Comparison of ENCODE assay signal across 22 cellular contexts in the genomic region with DNA sequence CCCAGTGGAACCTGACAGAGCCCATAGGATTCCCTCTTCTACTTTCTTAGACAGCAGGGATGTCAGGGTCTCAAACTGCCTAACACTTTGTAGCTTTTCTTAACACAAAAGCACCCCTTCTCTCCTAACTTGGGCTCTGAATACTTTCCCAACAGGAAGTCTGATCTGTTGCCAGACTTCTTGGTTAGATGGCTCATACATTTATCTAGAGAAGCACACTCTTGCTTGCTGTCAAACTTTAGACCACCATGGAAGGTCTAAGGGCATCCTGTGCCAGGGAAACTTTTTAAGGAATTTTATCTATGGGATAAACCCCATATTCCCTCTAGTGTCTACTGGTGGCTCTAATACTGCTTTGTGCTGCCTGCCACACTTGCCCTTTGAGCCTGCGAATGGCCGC. TPM values are rescaled to one million over a fixed set of nuclear protein-coding genes. Genes with fewer than 3 reads are reported as not detected.
DNase-seq lines count a peak whose midpoint lies in the region; ATAC-seq, FAIRE-seq and TF ChIP-seq lines count a peak whose summit lies in the region.
"Had no signal": no experiment of that assay in that cellular context is flagged by ENCODE, and none has a peak within 500 bp of the region (broad histone marks: within the 10 kb centered on the region; RNA-seq: fewer than 3 reads in every experiment).

No MANE protein-coding gene starts in this region.

- H3K4me3 Mint-ChIP-seq in activated CD8-positive, alpha-beta T cell treated with anti-CD3 and anti-CD28 coated beads, Interleukin-2, amount 10 ng/mL, durations not matched to agents 7 days and 5 days = no peak overlapping the region
- no peak overlapping the region for H3K4me3 Mint-ChIP-seq in activated CD8-positive, alpha-beta T cell treated with anti-CD3 and anti-CD28 coated beads for 36 hours
- H3K4me3 Mint-ChIP-seq in MCF 10A (ENCODE audit: unreplicated experiment) = no peak overlapping the region
- H3K4me3 Mint-ChIP-seq: GM23338 had no signal

- no peak for TF ChIP-seq POLR2A in IMR-90 (IDR thresholded peaks at IDR 0.05; ENCODE audit: low read depth, low read length)
- no peak for TF ChIP-seq POLR2A in ovary (IDR thresholded peaks at IDR 0.05)

- H3K4me2 ChIP-seq in IMR-90 (ENCODE audit: low read depth, low read length) = no peak overlapping the region
- H3K4me2 ChIP-seq: GM23338 had no signal

- no peak overlapping the region for H2BK15ac ChIP-seq in IMR-90 (ENCODE audit: low read depth, low read length)

- H4K8ac ChIP-seq in IMR-90 (ENCODE audit: low read depth in 2 of 2, low read length in 2 of 2) = no peak overlapping the region

- no CpG with 5 or more reads among the region's 2 CpGs for WGBS in IMR-90 (ENCODE audit: extremely low coverage in 2 of 2, insufficient read length in 1 of 2), 2 experiments
- WGBS in small intestine, 3 donors = 65 to 83% (median 77%) methylated on average over 2 of the region's 2 CpGs
- 92 to 98% (median 98%) methylated on average over 2 of the region's 2 CpGs for WGBS in ovary, 3 donors

- H3K18ac ChIP-seq in IMR-90 (ENCODE audit: low read depth, low read length) = no peak overlapping the region

- DNase-seq in activated CD8-positive, alpha-beta T cell treated with anti-CD3 and anti-CD28 coated beads, Interleukin-2, amount 10 ng/mL, durations not matched to agents 7 days and 5 days = no peak
- no peak for DNase-seq in activated CD8-positive, alpha-beta T cell treated with anti-CD3 and anti-CD28 coated beads for 36 hours
- DNase-seq in IMR-90 (no peak), fibroblast of pulmonary artery (ENCODE audit: low read depth) (peak; percentile 39), small intestine (peak; percentile 38), NCI-H524 treated with DMSO at 0.1 percent for 48 hours (lab: John Stamatoyannopoulos, UW) (no peak), MCF 10A (ENCODE audit: unreplicated experiment) (no peak), ovary (no peak)
- DNase-seq: COR-L47, HCEC 1CT, KBM-7, NCI-H1105 treated with DMSO at 0.1 percent for 48 hours, NCI-H1694, NCI-H2081 treated with DMSO at 0.1 percent for 48 hours, NCI-H510A treated with DMSO at 0.1 percent for 48 hours, NCI-H82, OCI-M1, Right ventricle myocardium superior had no signal

- H3K9me1 ChIP-seq in IMR-90 (ENCODE audit: insufficient read depth, low read length) = no peaks in the 10 kb centered on the region

- H3K14ac ChIP-seq in IMR-90 (replicated peaks; ENCODE audit: low read depth, low read length) = no peak overlapping the region

- no peaks in the 10 kb centered on the region for H3K9me3 Mint-ChIP-seq in activated CD8-positive, alpha-beta T cell treated with anti-CD3 and anti-CD28 coated beads, Interleukin-2, amount 10 ng/mL, durations not matched to agents 7 days and 5 days (ENCODE audit: insufficient read depth)
- H3K9me3 Mint-ChIP-seq in activated CD8-positive, alpha-beta T cell treated with anti-CD3 and anti-CD28 coated beads for 36 hours = no peaks in the 10 kb centered on the region
- no peaks in the 10 kb centered on the region for H3K9me3 Mint-ChIP-seq in MCF 10A (ENCODE audit: unreplicated experiment)
- H3K9me3 Mint-ChIP-seq: GM23338 had no signal

- POLR2A ChIA-PET in activated CD8-positive, alpha-beta T cell treated with anti-CD3 and anti-CD28 coated beads, Interleukin-2, amount 10 ng/mL, durations not matched to agents 7 days and 5 days (lab: Charles Lee) = no interaction called here
- POLR2A ChIA-PET in activated CD8-positive, alpha-beta T cell treated with anti-CD3 and anti-CD28 coated beads for 36 hours (lab: Charles Lee) = no interaction called here
- POLR2A ChIA-PET in IMR-90 (lab: Charles Lee; ENCODE audit: unreplicated experiment) = no interaction called here
- POLR2A ChIA-PET in MCF 10A (lab: Yijun Ruan, JAX) = interaction anchor here (0.6 to 4.1 kb wide), 4 partner anchors 15 to 26 kb away, joined by 3 to 38 read pairs (median 4); a partner anchor contains a TSS

- no peak overlapping the region for H3K23ac ChIP-seq in IMR-90 (ENCODE audit: low read depth, low read length)

- H3K4me1 ChIP-seq in IMR-90 (ENCODE audit: control insufficient read depth, insufficient read depth, low read length) (no peaks in the 10 kb centered on the region), small intestine (ENCODE audit: control insufficient read depth in 2 of 2, insufficient read depth in 1 of 2, low read depth in 1 of 2, low read length in 1 of 2) (peaks cover 0 to 2% of the 10 kb centered on the region in 2 donors), ovary (ENCODE audit: insufficient read depth) (no peaks in the 10 kb centered on the region)

- peaks cover 19% of the 10 kb centered on the region for H3K36me3 Mint-ChIP-seq in activated CD8-positive, alpha-beta T cell treated with anti-CD3 and anti-CD28 coated beads, Interleukin-2, amount 10 ng/mL, durations not matched to agents 7 days and 5 days (ENCODE audit: low read depth)
- peaks cover 11% of the 10 kb centered on the region for H3K36me3 Mint-ChIP-seq in activated CD8-positive, alpha-beta T cell treated with anti-CD3 and anti-CD28 coated beads for 36 hours (ENCODE audit: low read depth)
- peaks cover 23% of the 10 kb centered on the region for H3K36me3 Mint-ChIP-seq in MCF 10A (ENCODE audit: insufficient read depth, unreplicated experiment)

- H3K27ac Mint-ChIP-seq in activated CD8-positive, alpha-beta T cell treated with anti-CD3 and anti-CD28 coated beads, Interleukin-2, amount 10 ng/mL, durations not matched to agents 7 days and 5 days = peak overlapping the region; percentile 44
- H3K27ac Mint-ChIP-seq in activated CD8-positive, alpha-beta T cell treated with anti-CD3 and anti-CD28 coated beads for 36 hours = no peak overlapping the region
- no peak overlapping the region for H3K27ac Mint-ChIP-seq in MCF 10A (ENCODE audit: low read depth, unreplicated experiment)

- no peak overlapping the region for H3K56ac ChIP-seq in IMR-90 (ENCODE audit: extremely low read depth, insufficient read depth, low read length)

- H3K4me3 ChIP-seq in IMR-90 (ENCODE audit: insufficient read depth, low read depth, low read length) = no peak overlapping the region
- H3K4me3 ChIP-seq in fibroblast of pulmonary artery (replicated peaks; ENCODE audit: low read depth, low read length) = no peak overlapping the region
- no peak overlapping the region for H3K4me3 ChIP-seq in small intestine (ENCODE audit: low read depth in 1 of 2, low read length in 2 of 2)
- H3K4me3 ChIP-seq in ovary = no peak overlapping the region
- H3K4me3 ChIP-seq: GM23338, SK-N-MC had no signal

- no peaks in the 10 kb centered on the region for H3K27me3 ChIP-seq in IMR-90 (ENCODE audit: control insufficient read depth, insufficient read depth, low read length)
- no peaks in the 10 kb centered on the region for H3K27me3 ChIP-seq in small intestine (ENCODE audit: control insufficient read depth in 2 of 2, insufficient read depth in 2 of 2, low read length in 2 of 2)
- no peaks in the 10 kb centered on the region for H3K27me3 ChIP-seq in ovary

- H3K27me3 Mint-ChIP-seq in activated CD8-positive, alpha-beta T cell treated with anti-CD3 and anti-CD28 coated beads, Interleukin-2, amount 10 ng/mL, durations not matched to agents 7 days and 5 days (ENCODE audit: low read depth) = no peaks in the 10 kb centered on the region
- H3K27me3 Mint-ChIP-seq in activated CD8-positive, alpha-beta T cell treated with anti-CD3 and anti-CD28 coated beads for 36 hours = no peaks in the 10 kb centered on the region
- H3K27me3 Mint-ChIP-seq in MCF 10A (ENCODE audit: insufficient read depth, unreplicated experiment) = no peaks in the 10 kb centered on the region

- H3K9ac ChIP-seq in IMR-90 (ENCODE audit: low read depth, low read length) = no peak overlapping the region

- TF ChIP-seq EP300 in ovary (IDR thresholded peaks at IDR 0.05) = no peak

- BruUV-seq in IMR-90 (replicated peaks; lab: Mats Ljungman, UMichigan) = TSS peak; percentile 13
- BruUV-seq in MCF 10A (replicated peaks; lab: Mats Ljungman, UMichigan) = no TSS peak

- H3K79me1 ChIP-seq in IMR-90 (ENCODE audit: low read depth in 1 of 2, low read length in 2 of 2) = peaks cover 18 to 31% of the 10 kb centered on the region in 2 experiments; a peak in 3 of 4 replicates

- ATAC-seq in activated CD8-positive, alpha-beta T cell treated with anti-CD3 and anti-CD28 coated beads, Interleukin-2, amount 10 ng/mL, durations not matched to agents 7 days and 5 days = no peak
- no peak for ATAC-seq in activated CD8-positive, alpha-beta T cell treated with anti-CD3 and anti-CD28 coated beads for 36 hours
- ATAC-seq in IMR-90 (ENCODE audit: low read depth) = no peak
- ATAC-seq: GM23338 had no signal

- TF ChIP-seq RAD21 in IMR-90 (IDR thresholded peaks at IDR 0.05; ENCODE audit: low read length) = no peak

- in situ Hi-C loops in IMR-90 (cut with MboI; ENCODE audit: low sequenced_read_pairs) = no loop called here

- CTCF ChIA-PET in activated CD8-positive, alpha-beta T cell treated with anti-CD3 and anti-CD28 coated beads, Interleukin-2, amount 10 ng/mL, durations not matched to agents 7 days and 5 days (lab: Charles Lee) = interaction anchor here (1.8 kb wide), 2 partner anchors 87 kb away, joined by 5 to 8 read pairs; no protein-coding TSS in a partner anchor
- CTCF ChIA-PET in activated CD8-positive, alpha-beta T cell treated with anti-CD3 and anti-CD28 coated beads for 36 hours (lab: Charles Lee) = interaction anchor here (1.5 kb wide), 1 partner anchor 47 kb away, joined by 4 read pairs; no protein-coding TSS in a partner anchor
- CTCF ChIA-PET in IMR-90 (lab: Yijun Ruan, JAX) = no interaction called here
- CTCF ChIA-PET in MCF 10A (lab: Yijun Ruan, JAX) = interaction anchor here (0.5 to 2.3 kb wide), 3 partner anchors 10 to 79 kb away, joined by 3 to 10 read pairs (median 5); no protein-coding TSS in a partner anchor

- H3K27ac ChIP-seq in IMR-90 (ENCODE audit: insufficient read depth, low read length) (no peak overlapping the region), small intestine (ENCODE audit: low read depth in 1 of 2, low read length in 1 of 2) (no peak overlapping the region), ovary (no peak overlapping the region)
- H3K27ac ChIP-seq: 22Rv1, SK-N-MC had no signal

- dilution Hi-C loops in IMR-90 (cut with HindIII; ENCODE audit: low sequenced_read_pairs, unreplicated experiment) = no loop called here

- no peak overlapping the region for H2BK5ac ChIP-seq in IMR-90 (ENCODE audit: low read depth, low read length, poor library complexity, severe bottlenecking)

- FAIRE-seq in small intestine (lab: Jason Lieb, UNC) = no peak
- FAIRE-seq: G401.6 had no signal

- H4K91ac ChIP-seq in IMR-90 (ENCODE audit: insufficient read depth, low read depth, low read length) = no peak overlapping the region

- H2AK9ac ChIP-seq in IMR-90 (replicated peaks; ENCODE audit: low read depth, low read length, poor library complexity) = no peak overlapping the region

- H2AFZ ChIP-seq in IMR-90 (replicated peaks; ENCODE audit: low read length, poor library complexity) = no peak overlapping the region
- H2AFZ ChIP-seq: GM23338 had no signal

- H3K9me3 ChIP-seq in IMR-90 (ENCODE audit: control insufficient read depth, insufficient read depth, low read length) = no peaks in the 10 kb centered on the region
- no peaks in the 10 kb centered on the region for H3K9me3 ChIP-seq in small intestine (ENCODE audit: control insufficient read depth, low read depth)
- H3K9me3 ChIP-seq in ovary = no peaks in the 10 kb centered on the region

- H2BK20ac ChIP-seq in IMR-90 (ENCODE audit: low read depth, low read length) = no peak overlapping the region

- intact Hi-C loops in activated CD8-positive, alpha-beta T cell treated with anti-CD3 and anti-CD28 coated beads for 36 hours (cut with micrococcal nuclease) = no loop called here
- intact Hi-C loops in IMR-90 (cut with micrococcal nuclease) = no loop called here
- intact Hi-C loops in MCF 10A (cut with micrococcal nuclease) = no loop called here
- intact Hi-C loops in ovary (cut with DNase I) = no loop called here

- no peak overlapping the region for H2BK120ac ChIP-seq in IMR-90 (ENCODE audit: low read depth, low read length)

- peaks cover 45% of the 10 kb centered on the region for H3K4me1 Mint-ChIP-seq in activated CD8-positive, alpha-beta T cell treated with anti-CD3 and anti-CD28 coated beads, Interleukin-2, amount 10 ng/mL, durations not matched to agents 7 days and 5 days (ENCODE audit: low read depth)
- H3K4me1 Mint-ChIP-seq in activated CD8-positive, alpha-beta T cell treated with anti-CD3 and anti-CD28 coated beads for 36 hours (ENCODE audit: low read depth) = peaks cover 37% of the 10 kb centered on the region
- H3K4me1 Mint-ChIP-seq in MCF 10A (ENCODE audit: insufficient read depth, unreplicated experiment) = peaks cover 14% of the 10 kb centered on the region

- H2AK5ac ChIP-seq in IMR-90 (ENCODE audit: low read depth, low read length) = no peak overlapping the region

- H3K36me3 ChIP-seq in IMR-90 (ENCODE audit: control insufficient read depth, insufficient read depth, low read length) = peaks cover 37% of the 10 kb centered on the region
- peaks cover 4 to 6% of the 10 kb centered on the region in 2 donors for H3K36me3 ChIP-seq in small intestine (ENCODE audit: control insufficient read depth in 2 of 2, insufficient read depth in 2 of 2, low read length in 2 of 2)
- H3K36me3 ChIP-seq in ovary = no peaks in the 10 kb centered on the region

- no peak overlapping the region for H4K5ac ChIP-seq in IMR-90 (ENCODE audit: low read depth, low read length)

- H4K20me1 ChIP-seq in IMR-90 (ENCODE audit: insufficient read depth, low read length) = peaks cover 4% of the 10 kb centered on the region; the same call in 1 of the 2 replicates

- H3K4ac ChIP-seq in IMR-90 (ENCODE audit: low read depth, low read length) = no peak overlapping the region

- no peak for TF ChIP-seq CTCF in activated CD8-positive, alpha-beta T cell treated with anti-CD3 and anti-CD28 coated beads for 36 hours (IDR thresholded peaks at IDR 0.05)
- TF ChIP-seq CTCF in IMR-90 (conservative IDR thresholded peaks at IDR 0.05; ENCODE audit: low read depth, low read length) (no peak), fibroblast of pulmonary artery (IDR thresholded peaks at IDR 0.05; ENCODE audit: low read length, missing control alignments) (no peak), MCF 10A (IDR thresholded peaks at IDR 0.05; ENCODE audit: unreplicated experiment) (no peak), ovary (IDR thresholded peaks at IDR 0.05) (no peak)

RNA-seq across cellular contexts. Expression of a gene that starts 3.3 kb away (rescaled TPM):
- 10 to 100 TPM; 31.6 to 40.1 TPM for total RNA-seq in activated CD8-positive, alpha-beta T cell treated with anti-CD3 and anti-CD28 coated beads, Interleukin-2, amount 10 ng/mL, durations not matched to agents 7 days and 5 days
- 10 to 100 TPM; 34.8 to 40.1 TPM for total RNA-seq in activated CD8-positive, alpha-beta T cell treated with anti-CD3 and anti-CD28 coated beads for 36 hours
- total RNA-seq in IMR-90 (2012; rRNA removed) (1.1 and 1.4 TPM in 2 replicates), MCF 10A (2022) (10.3 and 15.7 TPM in 2 replicates), ovary (10 to 100 TPM in 6 of 7 donors, 1 to 10 TPM in 1; 6.0 to 20.0 (median 14.8) TPM)
- polyA plus RNA-seq in IMR-90 (2012; rRNA removed) (11.7 and 12.8 TPM in 2 replicates), small intestine (100 to 1,000 TPM in 1 of 3 donors, 10 to 100 TPM in 2; 44.4 to 125 (median 75.1) TPM), ovary (1 to 10 TPM; 6.4 to 9.3 TPM)
- 10.8 and 15.8 TPM in 2 replicates for polyA plus RNA-seq in IMR-90 (2012; cell fraction: cytosol; rRNA removed)
- 30.4 and 39.8 TPM in 2 replicates for polyA plus RNA-seq in IMR-90 (2012; cell fraction: nucleus; rRNA removed; ENCODE audit: low replicate concordance)

RNA-seq across cellular contexts. Expression of a gene that starts 17.0 kb away (rescaled TPM):
- 10 to 100 TPM in 1 of 2 experiments, 1 to 10 TPM in 1; 10.0 to 10.5 TPM for total RNA-seq in activated CD8-positive, alpha-beta T cell treated with anti-CD3 and anti-CD28 coated beads, Interleukin-2, amount 10 ng/mL, durations not matched to agents 7 days and 5 days
- total RNA-seq in activated CD8-positive, alpha-beta T cell treated with anti-CD3 and anti-CD28 coated beads for 36 hours = 1 to 10 TPM; 7.5 to 7.8 TPM
- 3.3 and 5.6 TPM in 2 replicates for total RNA-seq in IMR-90 (2012; rRNA removed)
- 13.2 and 15.5 TPM in 2 replicates for polyA plus RNA-seq in IMR-90 (2012; rRNA removed)
- 7.6 and 8.7 TPM in 2 replicates for polyA plus RNA-seq in IMR-90 (2012; cell fraction: cytosol; rRNA removed)
- polyA plus RNA-seq in IMR-90 (2012; cell fraction: nucleus; rRNA removed; ENCODE audit: low replicate concordance) = 48.1 and 107 TPM in 2 replicates
- 10 to 100 TPM in 1 of 3 donors, 1 to 10 TPM in 2; 6.5 to 14.5 (median 8.6) TPM for polyA plus RNA-seq in small intestine
- total RNA-seq in MCF 10A (2022) = 6.4 and 8.6 TPM in 2 replicates
- total RNA-seq in ovary = 10 to 100 TPM in 4 of 7 donors, 1 to 10 TPM in 3; 5.6 to 20.5 (median 11.4) TPM
- 10 to 100 TPM in 1 of 2 donors, 1 to 10 TPM in 1; 9.2 to 18.6 TPM for polyA plus RNA-seq in ovary

RNA-seq across cellular contexts. Expression of a gene that starts 26.0 kb away (rescaled TPM):
- 10 to 100 TPM; 43.2 to 43.6 TPM for total RNA-seq in activated CD8-positive, alpha-beta T cell treated with anti-CD3 and anti-CD28 coated beads, Interleukin-2, amount 10 ng/mL, durations not matched to agents 7 days and 5 days
- total RNA-seq in activated CD8-positive, alpha-beta T cell treated with anti-CD3 and anti-CD28 coated beads for 36 hours = 100 to 1,000 TPM; 109 to 110 TPM
- total RNA-seq in IMR-90 (2012; rRNA removed) (71.7 and 82.3 TPM in 2 replicates), MCF 10A (2022) (120 and 127 TPM in 2 replicates), ovary (10 to 100 TPM; 40.7 to 61.4 (median 52.9) TPM)
- polyA plus RNA-seq in IMR-90 (2012; rRNA removed) (51.2 and 59.8 TPM in 2 replicates), small intestine (10 to 100 TPM; 89.4 to 93.0 (median 91.2) TPM), ovary (10 to 100 TPM; 62.4 to 69.0 TPM)
- 39.5 and 39.8 TPM in 2 replicates for polyA plus RNA-seq in IMR-90 (2012; cell fraction: cytosol; rRNA removed)
- 11.0 and 12.8 TPM in 2 replicates for polyA plus RNA-seq in IMR-90 (2012; cell fraction: nucleus; rRNA removed; ENCODE audit: low replicate concordance)

RNA-seq across cellular contexts. Expression of a gene that starts 26.6 kb away (rescaled TPM):
- total RNA-seq in activated CD8-positive, alpha-beta T cell treated with anti-CD3 and anti-CD28 coated beads, Interleukin-2, amount 10 ng/mL, durations not matched to agents 7 days and 5 days = 10 to 100 TPM; 92.8 to 99.7 TPM
- total RNA-seq in activated CD8-positive, alpha-beta T cell treated with anti-CD3 and anti-CD28 coated beads for 36 hours = 10 to 100 TPM; 59.0 to 59.8 TPM
- total RNA-seq in IMR-90 (2012; rRNA removed) (16.1 and 18.8 TPM in 2 replicates), MCF 10A (2022) (103 and 209 TPM in 2 replicates), ovary (100 to 1,000 TPM in 1 of 7 donors, 10 to 100 TPM in 6; 44.7 to 106 (median 76.0) TPM)
- polyA plus RNA-seq in IMR-90 (2012; rRNA removed) (21.2 TPM in 2 replicates), small intestine (10 to 100 TPM; 21.3 to 35.1 (median 30.0) TPM), ovary (10 to 100 TPM; 34.7 to 88.3 TPM)
- 11.5 and 12.8 TPM in 2 replicates for polyA plus RNA-seq in IMR-90 (2012; cell fraction: cytosol; rRNA removed)
- 37.5 and 59.7 TPM in 2 replicates for polyA plus RNA-seq in IMR-90 (2012; cell fraction: nucleus; rRNA removed; ENCODE audit: low replicate concordance)

RNA-seq across cellular contexts. Expression of a gene that starts 29.1 kb away (rescaled TPM):
- total RNA-seq in activated CD8-positive, alpha-beta T cell treated with anti-CD3 and anti-CD28 coated beads, Interleukin-2, amount 10 ng/mL, durations not matched to agents 7 days and 5 days = 10 to 100 TPM; 38.5 to 41.0 TPM
- total RNA-seq in activated CD8-positive, alpha-beta T cell treated with anti-CD3 and anti-CD28 coated beads for 36 hours = 10 to 100 TPM; 31.1 to 31.3 TPM
- total RNA-seq in IMR-90 (2012; rRNA removed) (43.9 and 48.4 TPM in 2 replicates), MCF 10A (2022) (41.3 and 49.8 TPM in 2 replicates), ovary (10 to 100 TPM; 18.0 to 27.4 (median 22.5) TPM)
- polyA plus RNA-seq in IMR-90 (2012; rRNA removed) (47.9 and 48.3 TPM in 2 replicates), small intestine (10 to 100 TPM; 27.5 to 82.5 (median 50.3) TPM), ovary (10 to 100 TPM; 19.3 to 27.4 TPM)
- 31.6 and 38.3 TPM in 2 replicates for polyA plus RNA-seq in IMR-90 (2012; cell fraction: cytosol; rRNA removed)
- polyA plus RNA-seq in IMR-90 (2012; cell fraction: nucleus; rRNA removed; ENCODE audit: low replicate concordance) = 89.6 and 98.6 TPM in 2 replicates

Comparison
In these comparisons a context has a peak if more than half of its experiments do, and no peak if none do; other contexts are left out.
1. DNase-seq: peak in fibroblast of pulmonary artery (single experiment) and small intestine (single experiment); none in activated CD8-positive, alpha-beta T cell treated with anti-CD3 and anti-CD28 coated beads, Interleukin-2, amount 10 ng/mL, durations not matched to agents 7 days and 5 days (single experiment), activated CD8-positive, alpha-beta T cell treated with anti-CD3 and anti-CD28 coated beads for 36 hours (single experiment), IMR-90 (single experiment), NCI-H524 treated with DMSO at 0.1 percent for 48 hours (single experiment), MCF 10A (single experiment) and ovary (0 of 5).